1 cellular context compared by ENCODE assay signal in genomic region chr20:43477193-43477592, GRCh38.
TF ChIP-seq lines count a peak whose summit lies in the region.

No MANE protein-coding gene starts in this region.

TF ChIP-seq in HepG2, 621 proteins besides CTCF, POLR2A, EP300 and RAD21:
- TF ChIP-seq NR1H2 (CRISPR knock-in tag; IDR thresholded peaks at IDR 0.05; ENCODE audit: borderline replicate concordance, low read depth) (no peak), CAMTA2 (CRISPR knock-in tag; IDR thresholded peaks at IDR 0.05; ENCODE audit: borderline replicate concordance) (no peak), ARID4A (CRISPR knock-in tag; IDR thresholded peaks at IDR 0.05; ENCODE audit: borderline replicate concordance) (no peak), ZNF430 (CRISPR knock-in tag; IDR thresholded peaks at IDR 0.05) (no peak), CC2D1A (CRISPR knock-in tag; IDR thresholded peaks at IDR 0.05) (no peak), ZBTB14 (CRISPR knock-in tag; IDR thresholded peaks at IDR 0.05) (no peak), SETDB1 (CRISPR knock-in tag; IDR thresholded peaks at IDR 0.05; ENCODE audit: borderline replicate concordance) (no peak), MYC (CRISPR knock-in tag; IDR thresholded peaks at IDR 0.05; ENCODE audit: borderline replicate concordance) (no peak), GMEB2 (CRISPR knock-in tag; IDR thresholded peaks at IDR 0.05; ENCODE audit: low read depth) (no peak), GATA4 (IDR thresholded peaks at IDR 0.05; ENCODE audit: borderline replicate concordance, low read depth) (no peak), THYN1 (CRISPR knock-in tag; IDR thresholded peaks at IDR 0.05; ENCODE audit: borderline replicate concordance, low read depth) (no peak), NFE2L2 (IDR thresholded peaks at IDR 0.05; ENCODE audit: low read length) (no peak), ZNF205 (CRISPR knock-in tag; IDR thresholded peaks at IDR 0.05) (no peak), CEBPB (IDR thresholded peaks at IDR 0.05; ENCODE audit: borderline replicate concordance, low read depth, low read length) (no peak), PCBP1 (IDR thresholded peaks at IDR 0.05; ENCODE audit: borderline replicate concordance, low read depth, low read length) (no peak), DMAP1 (CRISPR knock-in tag; IDR thresholded peaks at IDR 0.05) (no peak), HHEX (CRISPR knock-in tag; IDR thresholded peaks at IDR 0.05) (no peak)
